1 cellular context compared by ENCODE assay signal in the genomic region with DNA sequence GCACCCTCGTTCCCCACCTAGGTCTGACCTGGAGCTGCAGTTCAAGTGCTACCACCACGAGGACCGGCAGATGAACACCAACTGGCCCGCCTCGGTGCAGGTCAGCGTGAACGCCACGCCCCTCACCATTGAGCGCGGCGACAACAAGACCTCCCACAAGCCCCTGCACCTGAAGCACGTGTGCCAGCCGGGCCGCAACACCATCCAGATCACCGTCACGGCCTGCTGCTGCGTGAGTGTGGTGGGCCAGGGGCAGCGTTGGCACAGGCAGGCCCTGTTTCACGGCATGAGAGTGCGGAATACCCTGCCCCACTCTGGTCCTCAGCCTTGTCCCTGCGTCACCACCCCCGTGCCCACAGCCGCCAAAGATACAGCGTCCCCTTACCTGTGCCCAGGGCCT.
TF ChIP-seq lines count a peak whose summit lies in the region.

No MANE protein-coding gene starts in this region.

TF ChIP-seq in K562, 482 proteins besides CTCF, POLR2A, EP300 and RAD21 (continued from another document):
- TF ChIP-seq ELK3 (CRISPR knock-in tag; IDR thresholded peaks at IDR 0.05) = no peak
